ENCODE assay signal across 16 cellular contexts in genomic region chr20:668638-669037, GRCh38. TPM values are rescaled to one million over a fixed set of nuclear protein-coding genes. Genes with fewer than 3 reads are reported as not detected.
DNase-seq lines count a peak whose midpoint lies in the region; ATAC-seq and TF ChIP-seq lines count a peak whose summit lies in the region.
"Had no signal": no experiment of that assay in that cellular context is flagged by ENCODE, and none has a peak within 500 bp of the region (broad histone marks: within the 10 kb centered on the region; RNA-seq: fewer than 3 reads in every experiment).

No MANE protein-coding gene starts in this region.

- POLR2A ChIA-PET in HEK293 (lab: Yijun Ruan, JAX) (interaction anchor here (0.6 to 1.0 kb wide), 2 partner anchors 12 to 109 kb away, joined by 3 read pairs; no protein-coding TSS in a partner anchor), activated B cell treated with CpG ODN at 0.5 μM for 24 hours (lab: Charles Lee) (no interaction called here)

- H3K27ac ChIP-seq in BLaER1 treated with 17β-estradiol and CSF1 and Interleukin-3, amounts not matched to agents 10 nM and 100 nM = no peak overlapping the region
- H3K27ac ChIP-seq in HEK293 (ENCODE audit: extremely low read depth, low read depth, low read length) = no peak overlapping the region
- H3K27ac ChIP-seq in left ventricle myocardium inferior (replicated peaks) = peak overlapping the region; percentile 82
- H3K27ac ChIP-seq: A549 had no signal

- H3K9ac ChIP-seq in BLaER1 treated with 17β-estradiol and CSF1 and Interleukin-3, amounts not matched to agents 10 nM and 100 nM = no peak overlapping the region

- intact Hi-C loops in activated B cell treated with CpG ODN at 0.5 μM for 24 hours (cut with micrococcal nuclease) (loop anchor here (5.0 kb wide), 1 partner anchor 106 kb away; no protein-coding TSS in a partner anchor), left ventricle myocardium inferior (cut with micrococcal nuclease) (no loop called here)

- DNase-seq in activated B cell treated with CpG ODN at 0.5 μM for 24 hours (no peak), left ventricle myocardium inferior (no peak), D341Med (ENCODE audit: low spot score) (no peak), NCI-H2227 treated with DMSO at 0.1 percent for 48 hours (lab: John Stamatoyannopoulos, UW) (no peak), NCI-H446 treated with DMSO at 0.1 percent for 48 hours (lab: John Stamatoyannopoulos, UW) (no peak)
- DNase-seq: BE2C; Caco-2; CD8-positive, alpha-beta memory T cell; DMS53; GF-D8; HCEC 1CT had no signal

- TF ChIP-seq CTCF in HEK293 (tag by site-specific recombination; IDR thresholded peaks at IDR 0.05) (no peak), activated B cell treated with CpG ODN at 0.5 μM for 24 hours (IDR thresholded peaks at IDR 0.05) (no peak), left ventricle myocardium inferior (IDR thresholded peaks at IDR 0.05; ENCODE audit: borderline replicate concordance) (no peak)

- H3K4me1 ChIP-seq in BLaER1 treated with 17β-estradiol and CSF1 and Interleukin-3, amounts not matched to agents 10 nM and 100 nM = peaks cover 45 to 84% (median 75%) of the 10 kb centered on the region in 10 experiments
- peaks cover 3% of the 10 kb centered on the region; the same call in 1 of the 2 replicates for H3K4me1 ChIP-seq in HEK293 (ENCODE audit: control insufficient read depth, insufficient read depth, low read length)
- H3K4me1 ChIP-seq in left ventricle myocardium inferior = peaks cover 44% of the 10 kb centered on the region
- H3K4me1 ChIP-seq: BE2C, Caco-2 had no signal

- H4K20me1 ChIP-seq in BLaER1 treated with 17β-estradiol and CSF1 and Interleukin-3, amounts not matched to agents 10 nM and 100 nM = peaks cover 0 to 26% (median 8%) of the 10 kb centered on the region in 11 experiments; a peak in 9 of 22 replicates

- H3K36me3 ChIP-seq in BLaER1 treated with 17β-estradiol and CSF1 and Interleukin-3, amounts not matched to agents 10 nM and 100 nM = no peaks in the 10 kb centered on the region
- H3K36me3 ChIP-seq in HEK293 (ENCODE audit: control insufficient read depth in 2 of 2, insufficient read depth in 1 of 2, low read length in 2 of 2) = no peaks in the 10 kb centered on the region
- no peaks in the 10 kb centered on the region for H3K36me3 ChIP-seq in left ventricle myocardium inferior
- H3K36me3 ChIP-seq: BE2C had no signal

- no peaks in the 10 kb centered on the region for H3K9me3 ChIP-seq in BLaER1 treated with 17β-estradiol and CSF1 and Interleukin-3, amounts not matched to agents 10 nM and 100 nM (replicated peaks in 1 of 11)
- H3K9me3 ChIP-seq in HEK293 (ENCODE audit: control insufficient read depth, insufficient read depth, low read depth, low read length) (no peaks in the 10 kb centered on the region), left ventricle myocardium inferior (replicated peaks) (no peaks in the 10 kb centered on the region)
- H3K9me3 ChIP-seq: A549, BE2C, Caco-2 had no signal

- peaks cover 55% of the 10 kb centered on the region for H3K27me3 Mint-ChIP-seq in activated B cell treated with CpG ODN at 0.5 μM for 24 hours

- H3K4me1 Mint-ChIP-seq in activated B cell treated with CpG ODN at 0.5 μM for 24 hours = no peaks in the 10 kb centered on the region

- peak overlapping the region in 10 of 11 experiments; percentile 43 to 73 (median 63); a peak in 21 of 22 replicates for H3K4me2 ChIP-seq in BLaER1 treated with 17β-estradiol and CSF1 and Interleukin-3, amounts not matched to agents 10 nM and 100 nM
- H3K4me2 ChIP-seq: A549 had no signal

- peak overlapping the region; percentile 12 for H3K27ac Mint-ChIP-seq in activated B cell treated with CpG ODN at 0.5 μM for 24 hours
- H3K27ac Mint-ChIP-seq: CD8-positive, alpha-beta memory T cell had no signal

- no peak overlapping the region for H3K4me3 Mint-ChIP-seq in activated B cell treated with CpG ODN at 0.5 μM for 24 hours
- H3K4me3 Mint-ChIP-seq: CD8-positive, alpha-beta memory T cell had no signal

- no peaks in the 10 kb centered on the region for H3K36me3 Mint-ChIP-seq in activated B cell treated with CpG ODN at 0.5 μM for 24 hours (ENCODE audit: low read depth)
- H3K36me3 Mint-ChIP-seq: CD8-positive, alpha-beta memory T cell had no signal

- H3K4me3 ChIP-seq in BLaER1 treated with 17β-estradiol and CSF1 and Interleukin-3, amounts not matched to agents 10 nM and 100 nM = no peak overlapping the region
- no peak overlapping the region for H3K4me3 ChIP-seq in HEK293 (ENCODE audit: low read depth, low read length)
- no peak overlapping the region for H3K4me3 ChIP-seq in left ventricle myocardium inferior
- H3K4me3 ChIP-seq: A549 had no signal

- H3K9me3 Mint-ChIP-seq in activated B cell treated with CpG ODN at 0.5 μM for 24 hours = no peaks in the 10 kb centered on the region

- peaks cover 23 to 36% (median 31%) of the 10 kb centered on the region in 11 experiments for H3K27me3 ChIP-seq in BLaER1 treated with 17β-estradiol and CSF1 and Interleukin-3, amounts not matched to agents 10 nM and 100 nM
- H3K27me3 ChIP-seq in left ventricle myocardium inferior (ENCODE audit: low read depth) = peaks cover 64% of the 10 kb centered on the region
- H3K27me3 ChIP-seq: BE2C had no signal

- no peak for ATAC-seq in activated B cell treated with CpG ODN at 0.5 μM for 24 hours (ENCODE audit: low read depth)
- ATAC-seq in GM18867 (IDR thresholded peaks at IDR 0.05; ENCODE audit: unreplicated experiment) = no peak
- ATAC-seq: A549 had no signal

- CTCF ChIA-PET in HEK293 (lab: Yijun Ruan, JAX) = interaction anchor here (0.6 to 5.0 kb wide), 20 partner anchors 8 to 345 kb away, joined by 3 to 81 read pairs (median 8); no protein-coding TSS in a partner anchor
- CTCF ChIA-PET in activated B cell treated with CpG ODN at 0.5 μM for 24 hours (lab: Charles Lee) = interaction anchor here (1.5 kb wide), 1 partner anchor 106 kb away, joined by 5 read pairs; no protein-coding TSS in a partner anchor

TF ChIP-seq in HEK293, 187 proteins besides CTCF, POLR2A, EP300 and RAD21:
- peak; percentile 59 for TF ChIP-seq GLIS1 (tag by site-specific recombination; IDR thresholded peaks at IDR 0.05)
- TF ChIP-seq ZSCAN4 (tag by site-specific recombination; IDR thresholded peaks at IDR 0.05) = no peak
- no peak for TF ChIP-seq ZNF211 (tag by site-specific recombination; IDR thresholded peaks at IDR 0.05; ENCODE audit: low read depth)
- TF ChIP-seq OSR2 (tag by site-specific recombination; IDR thresholded peaks at IDR 0.05) = peak; percentile 62
- no peak for TF ChIP-seq ZNF335 (tag by site-specific recombination; conservative IDR thresholded peaks at IDR 0.05)
- peak; percentile 14; the same call in 1 of the 2 replicates for TF ChIP-seq ZIC2 (tag by site-specific recombination; IDR thresholded peaks at IDR 0.05)
- TF ChIP-seq ELK4 (IDR thresholded peaks at IDR 0.05; ENCODE audit: borderline replicate concordance, low read depth, low read length) = no peak

RNA-seq across cellular contexts. Expression of gene SCRT2, which starts 7.0 kb away (rescaled TPM):
- not detected in 2 replicates for total RNA-seq in activated B cell treated with CpG ODN at 0.5 μM for 24 hours
- not detected for total RNA-seq in left ventricle myocardium inferior
- total RNA-seq: Caco-2; CD8-positive, alpha-beta memory T cell; H4 had no signal

RNA-seq across cellular contexts. Expression of gene SRXN1, which starts 15.6 kb away (rescaled TPM):
- total RNA-seq in activated B cell treated with CpG ODN at 0.5 μM for 24 hours = 6.1 and 7.4 TPM in 2 replicates
- 55.3 TPM for total RNA-seq in left ventricle myocardium inferior

RNA-seq across cellular contexts. Expression of gene TCF15, which starts 58.5 kb away (rescaled TPM):
- total RNA-seq in activated B cell treated with CpG ODN at 0.5 μM for 24 hours (not detected in 2 replicates), left ventricle myocardium inferior (11.1 TPM)
- total RNA-seq: Caco-2; CD8-positive, alpha-beta memory T cell; H4 had no signal

Comparison
In these comparisons a context has a peak if more than half of its experiments do, and no peak if none do; other contexts are left out.
1. RNA of gene TCF15, which starts 58.5 kb away (total RNA-seq): 11.1 TPM in left ventricle myocardium inferior (single experiment); not detected in activated B cell treated with CpG ODN at 0.5 μM for 24 hours; every median in the first group is over 10 times any median in the second.